In the genomic region with DNA sequence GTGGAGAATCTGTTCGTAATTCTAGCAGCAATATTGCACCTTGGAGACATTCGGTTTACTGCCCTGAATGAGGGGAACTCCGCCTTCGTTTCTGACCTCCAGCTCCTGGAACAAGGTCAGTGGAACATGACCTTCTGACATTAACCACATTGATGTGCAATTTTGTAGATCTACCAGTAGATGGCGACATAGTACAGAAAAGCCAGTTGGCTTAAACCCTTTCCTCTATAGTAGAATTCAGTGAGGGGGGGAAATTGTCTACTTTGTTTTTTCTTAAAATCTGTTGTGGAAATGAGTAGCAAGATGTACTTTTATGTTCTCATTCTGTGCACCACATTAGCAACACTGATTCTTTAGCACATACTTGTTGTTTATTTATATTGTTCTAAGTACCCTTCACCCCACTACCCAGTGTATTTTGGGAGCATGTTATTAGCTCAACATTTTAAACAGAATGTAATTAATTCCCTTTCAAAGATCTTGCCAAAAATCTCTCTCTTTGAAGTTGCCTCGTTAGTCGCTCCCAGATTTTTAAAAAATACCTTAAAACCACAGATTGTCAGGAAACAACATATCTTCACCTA, we compare ENCODE assay signal across 8 cellular contexts.
DNase-seq lines count a peak whose midpoint lies in the region; ATAC-seq and TF ChIP-seq lines count a peak whose summit lies in the region.

No MANE protein-coding gene starts in this region.

- ATAC-seq in mucosa of descending colon = peak; percentile 84

- H3K4me1 ChIP-seq in mucosa of descending colon (ENCODE audit: low read depth) = no peaks in the 10 kb centered on the region

- no peak overlapping the region for H3K27ac ChIP-seq in RWPE1

- POLR2A ChIA-PET in RWPE1 (lab: Yijun Ruan, JAX; ENCODE audit: low non-redundant PET) = no interaction called here

- no peaks in the 10 kb centered on the region for H3K36me3 ChIP-seq in mucosa of descending colon (ENCODE audit: low read depth)

- DNase-seq in AG08395 (ENCODE audit: low spot score) (peak; percentile 57), GM12865 (ENCODE audit: low read depth) (peak; percentile 54), HCEC 1CT (peak; percentile 78), LNCaP clone FGC (ENCODE audit: low read depth) (no peak), RWPE1 (ENCODE audit: low spot score) (peak; percentile 48), epithelial cell of esophagus (ENCODE audit: low read depth) (peak; percentile 62), mucosa of descending colon (no peak)
- DNase-seq in stimulated activated CD4-positive, alpha-beta T cell treated with anti-CD3 and anti-CD28 coated beads, Interleukin-2, amount 100 ng/mL, for 48 hours = no peak

- CTCF ChIA-PET in RWPE1 (lab: Yijun Ruan, JAX) = interaction anchor here (0.5 to 1.3 kb wide), 11 partner anchors 46 to 1198 kb away, joined by 3 to 4 read pairs (median 3); no protein-coding TSS in a partner anchor

- intact Hi-C loops in mucosa of descending colon (cut with DNase I, micrococcal nuclease) = loop anchor here in 1 of 2 donors (10.0 kb wide), 1 partner anchor 1153 kb away; no protein-coding TSS in a partner anchor

- H3K4me3 ChIP-seq in GM12865 (ENCODE audit: low read depth, low read length) (no peak overlapping the region), LNCaP clone FGC (ENCODE audit: low read depth, low read length) (no peak overlapping the region), epithelial cell of esophagus (ENCODE audit: low read length) (no peak overlapping the region), mucosa of descending colon (no peak overlapping the region)

- peak; percentile 71 for TF ChIP-seq CTCF in GM12865 (IDR thresholded peaks at IDR 0.05; ENCODE audit: insufficient read depth, low read depth, low read length, missing control alignments)
- peak; percentile 71 for TF ChIP-seq CTCF in LNCaP clone FGC (IDR thresholded peaks at IDR 0.05; ENCODE audit: control insufficient read depth, extremely low read depth, insufficient read depth)
- peak; percentile 78 for TF ChIP-seq CTCF in RWPE1 (conservative IDR thresholded peaks at IDR 0.05; ENCODE audit: low read depth)
- TF ChIP-seq CTCF in epithelial cell of esophagus (IDR thresholded peaks at IDR 0.05; ENCODE audit: insufficient read depth, low read depth, low read length, missing control alignments) = peak; percentile 77
- TF ChIP-seq CTCF in mucosa of descending colon (IDR thresholded peaks at IDR 0.05) = peak; percentile 57

- H3K9me3 ChIP-seq in mucosa of descending colon = no peaks in the 10 kb centered on the region

Comparison
In these comparisons a context has a peak if more than half of its experiments do, and no peak if none do; other contexts are left out.
1. DNase-seq: peak in AG08395 (single experiment), GM12865 (single experiment), HCEC 1CT (single experiment), RWPE1 (single experiment) and epithelial cell of esophagus (single experiment); none in LNCaP clone FGC (single experiment), mucosa of descending colon (0 of 3) and stimulated activated CD4-positive, alpha-beta T cell treated with anti-CD3 and anti-CD28 coated beads, Interleukin-2, amount 100 ng/mL, for 48 hours (0 of 2).
2. Peak in every context shown above with its lines, with median percentiles within 50 percentile points of each other: CTCF ChIP-seq.